In genomic region chr7:56105508-56105907, GRCh38 we compare ENCODE assay signal across 8 cellular contexts. TPM values are rescaled to one million over a fixed set of nuclear protein-coding genes. Genes with fewer than 3 reads are reported as not detected.
A peak's percentile ranks its signal among the peaks of the same experiment; 100 is the strongest.
DNase-seq lines count a peak whose midpoint lies in the region; ATAC-seq and TF ChIP-seq lines count a peak whose summit lies in the region.

No MANE protein-coding gene starts in this region.

- CTCF ChIA-PET in AG04450 (lab: Charles Lee) = interaction anchor here (1.4 kb wide), 1 partner anchor 40 kb away, joined by 3 read pairs; no protein-coding TSS in a partner anchor

- 63% methylated on average over 6 of the region's 6 CpGs for WGBS in hepatocyte (ENCODE audit: low lambda C conversion rate, missing lambda C conversion rate)

- H3K9me2 ChIP-seq in hepatocyte (replicated peaks; ENCODE audit: insufficient read depth) = no peaks in the 10 kb centered on the region

- TF ChIP-seq CTCF in AG04450 (IDR thresholded peaks at IDR 0.05; ENCODE audit: low read depth, low read length) = no peak
- TF ChIP-seq CTCF in hepatocyte (IDR thresholded peaks at IDR 0.05; ENCODE audit: poor library complexity) = no peak

- H3K4me1 ChIP-seq in adipocyte (ENCODE audit: control insufficient read depth, insufficient read depth, low read length) (peaks cover 16% of the 10 kb centered on the region), hepatocyte (ENCODE audit: insufficient read depth) (no peaks in the 10 kb centered on the region)

- DNase-seq in AG04450 (ENCODE audit: low read depth, low spot score) = peak; percentile 57
- peak; percentile 36 for DNase-seq in NCI-H226
- peak; percentile 80 for DNase-seq in adipocyte (ENCODE audit: low read depth)
- DNase-seq in hepatocyte (ENCODE audit: low spot score) = no peak
- DNase-seq in NCI-H1105 treated with DMSO at 0.1 percent for 48 hours (lab: John Stamatoyannopoulos, UW) = no peak
- DNase-seq in NCI-H2171 treated with DMSO at 0.1 percent for 48 hours (lab: John Stamatoyannopoulos, UW) = no peak

- peaks cover 38% of the 10 kb centered on the region for H3K36me3 ChIP-seq in adipocyte (ENCODE audit: control insufficient read depth, insufficient read depth, low read length, severe bottlenecking)
- H3K36me3 ChIP-seq in hepatocyte (replicated peaks; ENCODE audit: insufficient read depth, low read depth) = no peaks in the 10 kb centered on the region

- POLR2A ChIA-PET in AG04450 (lab: Yijun Ruan, JAX) = interaction anchor here (1.5 kb wide), 1 partner anchor 26 kb away, joined by 3 read pairs; no protein-coding TSS in a partner anchor

- H3K27ac ChIP-seq in AG04450 (ENCODE audit: low read depth, low read length) (peak overlapping the region; percentile 93), hepatocyte (peak overlapping the region; percentile 83), skin epidermis (peak overlapping the region in 20 of 21 experiments; percentile 66 to 98 (median 88))

- peaks cover 10% of the 10 kb centered on the region for H3K79me2 ChIP-seq in hepatocyte

- H3K9ac ChIP-seq in adipocyte (ENCODE audit: low read length) = peak overlapping the region; percentile 99

- H3K4me3 ChIP-seq in AG04450 (ENCODE audit: low read depth, low read length) (peak overlapping the region; percentile 96), adipocyte (ENCODE audit: low read length) (peak overlapping the region; percentile 99), hepatocyte (peak overlapping the region; percentile 64), skin epidermis (peak overlapping the region; percentile 78 to 94 (median 82))

- H3K4me2 ChIP-seq in hepatocyte = peak overlapping the region; percentile 64

- H3K27me3 ChIP-seq in AG04450 (ENCODE audit: control insufficient read depth, insufficient read depth, low read length) = no peaks in the 10 kb centered on the region
- H3K27me3 ChIP-seq in adipocyte (replicated peaks; ENCODE audit: control insufficient read depth, insufficient read depth, low read length) = no peaks in the 10 kb centered on the region
- no peaks in the 10 kb centered on the region for H3K27me3 ChIP-seq in hepatocyte

- H3K9me3 ChIP-seq in AG04450 (ENCODE audit: control insufficient read depth, insufficient read depth, low read length) = no peaks in the 10 kb centered on the region
- H3K9me3 ChIP-seq in adipocyte (ENCODE audit: control insufficient read depth, low read length) = no peaks in the 10 kb centered on the region
- H3K9me3 ChIP-seq in hepatocyte (ENCODE audit: low read depth) = no peaks in the 10 kb centered on the region

- no peaks in the 10 kb centered on the region for H4K20me1 ChIP-seq in hepatocyte (ENCODE audit: insufficient read depth, poor library complexity, severe bottlenecking)

- peak; percentile 21 for ATAC-seq in GM18858 (IDR thresholded peaks at IDR 0.05; ENCODE audit: unreplicated experiment)

- no peak overlapping the region for H2AFZ ChIP-seq in hepatocyte

RNA-seq across cellular contexts. Expression of gene CHCHD2, which starts 0.8 kb away (rescaled TPM):
- polyA plus RNA-seq in AG04450 (2011; rRNA removed) (310 and 349 TPM in 2 replicates), hepatocyte (173 and 189 TPM in 2 replicates)
- 62.1 and 70.9 TPM in 2 replicates for polyA minus RNA-seq in AG04450 (2011; rRNA and poly(A)+ RNA removed)
- total RNA-seq in hepatocyte = 121 and 124 TPM in 2 replicates

RNA-seq across cellular contexts. Expression of gene NUPR2, which starts 10.7 kb away (rescaled TPM):
- polyA plus RNA-seq in AG04450 (2011; rRNA removed) (not detected in 2 replicates), hepatocyte (not detected in 2 replicates)
- polyA minus RNA-seq in AG04450 (2011; rRNA and poly(A)+ RNA removed) = not detected in 2 replicates
- total RNA-seq in hepatocyte = not detected in 2 replicates

RNA-seq across cellular contexts. Expression of gene PHKG1, which starts 12.8 kb away (rescaled TPM):
- polyA plus RNA-seq in AG04450 (2011; rRNA removed) (0.20 and 0.26 TPM in 2 replicates), hepatocyte (0.13 and 0.28 TPM in 2 replicates)
- 0.17 and 0.60 TPM in 2 replicates for polyA minus RNA-seq in AG04450 (2011; rRNA and poly(A)+ RNA removed)
- not detected in 2 replicates for total RNA-seq in hepatocyte

RNA-seq across cellular contexts. Expression of gene SUMF2, which starts 41.4 kb away (rescaled TPM):
- polyA plus RNA-seq in AG04450 (2011; rRNA removed) (95.4 and 102 TPM in 2 replicates), hepatocyte (163 and 181 TPM in 2 replicates)
- 95.0 and 124 TPM in 2 replicates for polyA minus RNA-seq in AG04450 (2011; rRNA and poly(A)+ RNA removed)
- 139 and 161 TPM in 2 replicates for total RNA-seq in hepatocyte

RNA-seq across cellular contexts. Expression of gene CCT6A, which starts 53.9 kb away (rescaled TPM):
- 214 and 302 TPM in 2 replicates for polyA plus RNA-seq in AG04450 (2011; rRNA removed)
- polyA minus RNA-seq in AG04450 (2011; rRNA and poly(A)+ RNA removed) = 148 and 235 TPM in 2 replicates
- 166 and 206 TPM in 2 replicates for total RNA-seq in hepatocyte
- polyA plus RNA-seq in hepatocyte = 121 and 131 TPM in 2 replicates

Comparison
In these comparisons a context has a peak if more than half of its experiments do, and no peak if none do; other contexts are left out.
1. DNase-seq: peak in AG04450 (single experiment), NCI-H226 (single experiment) and adipocyte (single experiment); none in hepatocyte (single experiment), NCI-H1105 treated with DMSO at 0.1 percent for 48 hours (single experiment) and NCI-H2171 treated with DMSO at 0.1 percent for 48 hours (single experiment).
2. Peak in every context shown above with its lines, with median percentiles within 50 percentile points of each other: H3K27ac ChIP-seq and H3K4me3 ChIP-seq.